ENCODE assay signal across 14 cellular contexts in genomic region chr3:154690413-154690812, GRCh38.
DNase-seq lines count a peak whose midpoint lies in the region; ATAC-seq and FAIRE-seq lines count a peak whose summit lies in the region.
"Had no signal": no experiment of that assay in that cellular context is flagged by ENCODE, and none has a peak within 500 bp of the region (broad histone marks: within the 10 kb centered on the region; RNA-seq: fewer than 3 reads in every experiment).

No MANE protein-coding gene starts in this region.

- DNase-seq in MV-4-11 (lab: John Stamatoyannopoulos, UW) (peak; percentile 15), HTR-8/SVneo (ENCODE audit: insufficient read length, low spot score) (no peak), DMS153 treated with DMSO at 0.1 percent for 48 hours (lab: John Stamatoyannopoulos, UW; ENCODE audit: unreplicated experiment) (no peak), Ammon's horn (ENCODE audit: low spot score) (no peak)
- DNase-seq: endodermal cell, left colon, mucosa of descending colon, NCI-H1436 treated with DMSO at 0.1 percent for 48 hours, NCI-H2227 treated with DMSO at 0.1 percent for 48 hours, uterus had no signal

- ATAC-seq in GM18499 (IDR thresholded peaks at IDR 0.05; ENCODE audit: insufficient read depth, unreplicated experiment) = peak; percentile 69
- peak; percentile 67 for ATAC-seq in GM19395 (IDR thresholded peaks at IDR 0.05; ENCODE audit: unreplicated experiment)
- peak; percentile 90 for ATAC-seq in HG02870 (IDR thresholded peaks at IDR 0.05; ENCODE audit: unreplicated experiment)
- ATAC-seq in HG03439 (IDR thresholded peaks at IDR 0.05; ENCODE audit: unreplicated experiment) = no peak
- ATAC-seq: left colon, mucosa of descending colon had no signal

- FAIRE-seq in HTR-8/SVneo (lab: Jason Lieb, UNC) = no peak
